In genomic region chr12:6775775-6776174, GRCh38 we compare ENCODE assay signal across 1 cellular context.
TF ChIP-seq lines count a peak whose summit lies in the region.

No MANE protein-coding gene starts in this region.

TF ChIP-seq in HepG2, 621 proteins besides CTCF, POLR2A, EP300 and RAD21 (continued from another document and continues in another):
- TF ChIP-seq BCL3 (CRISPR knock-in tag; IDR thresholded peaks at IDR 0.05): 0 out of 2 replicates have a peak, but pooled peaks have one; percentile 28
- TF ChIP-seq NR1H2 (CRISPR knock-in tag; IDR thresholded peaks at IDR 0.05; ENCODE audit: borderline replicate concordance, low read depth): no peak
- TF ChIP-seq ARID4A (CRISPR knock-in tag; IDR thresholded peaks at IDR 0.05; ENCODE audit: borderline replicate concordance): peak; percentile 38; the same call in 1 of the 2 replicates
- no peak; the same call in 1 of the 2 replicates for TF ChIP-seq HIC2 (CRISPR knock-in tag; IDR thresholded peaks at IDR 0.05; ENCODE audit: low read depth)
- no peak for TF ChIP-seq ZNF552 (CRISPR knock-in tag; IDR thresholded peaks at IDR 0.05; ENCODE audit: borderline replicate concordance)
- no peak for TF ChIP-seq ATF4 (CRISPR knock-in tag; IDR thresholded peaks at IDR 0.05)
- no peak for TF ChIP-seq SOX6 (IDR thresholded peaks at IDR 0.05)
- peak; percentile 76 for TF ChIP-seq SOX6 (CRISPR knock-in tag; IDR thresholded peaks at IDR 0.05)
- no peak for TF ChIP-seq ZNF20 (CRISPR knock-in tag; IDR thresholded peaks at IDR 0.05)
- no peak for TF ChIP-seq ZNF644 (CRISPR knock-in tag; IDR thresholded peaks at IDR 0.05; ENCODE audit: low read depth)
- no peak for TF ChIP-seq KLF15 (CRISPR knock-in tag; IDR thresholded peaks at IDR 0.05; ENCODE audit: borderline replicate concordance)
- no peak for TF ChIP-seq PREB (CRISPR knock-in tag; IDR thresholded peaks at IDR 0.05)
- no peak for TF ChIP-seq KDM2A (CRISPR knock-in tag; IDR thresholded peaks at IDR 0.05; ENCODE audit: borderline replicate concordance, low read depth)
- no peak for TF ChIP-seq ASH2L (IDR thresholded peaks at IDR 0.05; ENCODE audit: insufficient read length, low read depth, low read length)
- TF ChIP-seq HMG20B (CRISPR knock-in tag; conservative IDR thresholded peaks at IDR 0.05): peak; percentile 57; the same call in 1 of the 2 replicates
- TF ChIP-seq ZNF546 (CRISPR knock-in tag; conservative IDR thresholded peaks at IDR 0.05): no peak; the same call in 1 of the 2 replicates
- TF ChIP-seq THAP7 (CRISPR knock-in tag; IDR thresholded peaks at IDR 0.05): no peak
- TF ChIP-seq KLF13 (CRISPR knock-in tag; IDR thresholded peaks at IDR 0.05): no peak
- TF ChIP-seq MXD4 (CRISPR knock-in tag; IDR thresholded peaks at IDR 0.05): peak; percentile 44; the same call in 1 of the 2 replicates
- TF ChIP-seq JUND (CRISPR knock-in tag; IDR thresholded peaks at IDR 0.05): no peak
- TF ChIP-seq JDP2 (CRISPR knock-in tag; IDR thresholded peaks at IDR 0.05; ENCODE audit: borderline replicate concordance): no peak
- TF ChIP-seq ZFAT (CRISPR knock-in tag; conservative IDR thresholded peaks at IDR 0.05): no peak
- TF ChIP-seq SP4 (CRISPR knock-in tag; IDR thresholded peaks at IDR 0.05): 0 out of 2 replicates have a peak, but pooled peaks have one; percentile 1
- peak; percentile 72; the same call in 1 of the 2 replicates for TF ChIP-seq IKZF5 (CRISPR knock-in tag; IDR thresholded peaks at IDR 0.05)
- no peak for TF ChIP-seq GMEB2 (CRISPR knock-in tag; IDR thresholded peaks at IDR 0.05; ENCODE audit: low read depth)
- peak; percentile 93 for TF ChIP-seq HDAC2 (CRISPR knock-in tag; IDR thresholded peaks at IDR 0.05)
- TF ChIP-seq POLR2G (IDR thresholded peaks at IDR 0.05; ENCODE audit: low read depth, low read length): no peak
- TF ChIP-seq ZNF333 (CRISPR knock-in tag; IDR thresholded peaks at IDR 0.05; ENCODE audit: borderline replicate concordance): no peak
- no peak for TF ChIP-seq NRL (CRISPR knock-in tag; IDR thresholded peaks at IDR 0.05; ENCODE audit: borderline replicate concordance)
- no peak for TF ChIP-seq HDAC6 (IDR thresholded peaks at IDR 0.05; ENCODE audit: low read depth, low read length)
- no peak for TF ChIP-seq ZNF382 (CRISPR knock-in tag; IDR thresholded peaks at IDR 0.05; ENCODE audit: borderline replicate concordance)
- TF ChIP-seq NFAT5 (CRISPR knock-in tag; IDR thresholded peaks at IDR 0.05): no peak
- no peak for TF ChIP-seq ZBED4 (CRISPR knock-in tag; IDR thresholded peaks at IDR 0.05; ENCODE audit: borderline replicate concordance)
- no peak for TF ChIP-seq ATRX (CRISPR knock-in tag; IDR thresholded peaks at IDR 0.05; ENCODE audit: borderline replicate concordance)
- peak; percentile 84 for TF ChIP-seq PHF21A (CRISPR knock-in tag; IDR thresholded peaks at IDR 0.05)
- TF ChIP-seq RBAK (CRISPR knock-in tag; IDR thresholded peaks at IDR 0.05): no peak
- TF ChIP-seq TSC22D2 (CRISPR knock-in tag; IDR thresholded peaks at IDR 0.05; ENCODE audit: borderline replicate concordance): peak; percentile 42; the same call in 1 of the 2 replicates
